ENCODE assay signal across 18 cellular contexts in genomic region chr9:102049586-102050246, GRCh38.
DNase-seq lines count a peak whose midpoint lies in the region; ATAC-seq and TF ChIP-seq lines count a peak whose summit lies in the region.
"Had no signal": no experiment of that assay in that cellular context is flagged by ENCODE, and none has a peak within 500 bp of the region (broad histone marks: within the 10 kb centered on the region; RNA-seq: fewer than 3 reads in every experiment).

No MANE protein-coding gene starts in this region.

- H3K9me3 ChIP-seq in KOPT-K1 (ENCODE audit: insufficient read depth, low read length, poor library complexity, severe bottlenecking) (no peaks in the 10 kb centered on the region), osteoblast (ENCODE audit: low read depth, low read length) (peaks cover 2% of the 10 kb centered on the region)
- H3K9me3 ChIP-seq: sigmoid colon, upper lobe of right lung had no signal

- no peak overlapping the region for H3K4me2 ChIP-seq in osteoblast (ENCODE audit: insufficient read depth, low read length)
- H3K4me2 ChIP-seq: GM23338 had no signal

- no peak for TF ChIP-seq CTCF in MCF 10A (IDR thresholded peaks at IDR 0.05; ENCODE audit: unreplicated experiment)
- TF ChIP-seq CTCF in osteoblast (IDR thresholded peaks at IDR 0.05; ENCODE audit: extremely low read depth, low read depth, low read length) = no peak
- TF ChIP-seq CTCF in glutamatergic neuron (IDR thresholded peaks at IDR 0.05; ENCODE audit: partially characterized antibody, unreplicated experiment) = no peak
- TF ChIP-seq CTCF in natural killer cell (IDR thresholded peaks at IDR 0.05) = no peak

- H3K27me3 ChIP-seq in osteoblast (ENCODE audit: insufficient read depth, low read length) = no peaks in the 10 kb centered on the region
- H3K27me3 ChIP-seq: sigmoid colon, upper lobe of right lung had no signal

- H3K36me3 ChIP-seq in KOPT-K1 (ENCODE audit: insufficient read depth, low read length) (no peaks in the 10 kb centered on the region), osteoblast (ENCODE audit: insufficient read depth, low read length) (no peaks in the 10 kb centered on the region)
- H3K36me3 ChIP-seq: sigmoid colon, upper lobe of right lung, WERI-Rb-1 had no signal

- H3K4me3 Mint-ChIP-seq in MCF 10A (ENCODE audit: unreplicated experiment) (peak overlapping the region; percentile 64), glutamatergic neuron (ENCODE audit: unreplicated experiment) (no peak overlapping the region), natural killer cell (no peak overlapping the region)
- H3K4me3 Mint-ChIP-seq: GM23338 had no signal

- no TSS peak for BruUV-seq in MCF 10A (replicated peaks; lab: Mats Ljungman, UMichigan)

- H3K27ac Mint-ChIP-seq in MCF 10A (ENCODE audit: low read depth, unreplicated experiment) = peak overlapping the region; percentile 86
- H3K27ac Mint-ChIP-seq in glutamatergic neuron (ENCODE audit: unreplicated experiment) = no peak overlapping the region
- no peak overlapping the region for H3K27ac Mint-ChIP-seq in natural killer cell
- H3K27ac Mint-ChIP-seq: GM23338 had no signal

- H3K4me1 ChIP-seq in osteoblast (ENCODE audit: insufficient read depth, low read length) = no peaks in the 10 kb centered on the region
- H3K4me1 ChIP-seq: sigmoid colon, upper lobe of right lung had no signal

- H3K79me2 ChIP-seq in osteoblast (ENCODE audit: insufficient read depth, low read length) = no peaks in the 10 kb centered on the region

- no peaks in the 10 kb centered on the region for H4K20me1 ChIP-seq in osteoblast (ENCODE audit: insufficient read depth, low read length)

- no peaks in the 10 kb centered on the region for H3K9me3 Mint-ChIP-seq in MCF 10A (ENCODE audit: unreplicated experiment)
- no peaks in the 10 kb centered on the region for H3K9me3 Mint-ChIP-seq in glutamatergic neuron (ENCODE audit: unreplicated experiment)
- H3K9me3 Mint-ChIP-seq in natural killer cell = peaks cover 21 to 27% of the 10 kb centered on the region in 2 donors

- peak; percentile 49 for ATAC-seq in GM18867 (IDR thresholded peaks at IDR 0.05; ENCODE audit: unreplicated experiment)
- ATAC-seq in natural killer cell = no peak
- ATAC-seq: GM23338, upper lobe of right lung had no signal

- CTCF ChIA-PET in MCF 10A (lab: Yijun Ruan, JAX) = interaction anchor here (0.6 kb wide), 1 partner anchor 283 kb away, joined by 3 read pairs; no protein-coding TSS in a partner anchor

- peaks cover 20% of the 10 kb centered on the region for H3K4me1 Mint-ChIP-seq in MCF 10A (ENCODE audit: insufficient read depth, unreplicated experiment)
- no peaks in the 10 kb centered on the region for H3K4me1 Mint-ChIP-seq in glutamatergic neuron (ENCODE audit: low read depth, unreplicated experiment)
- H3K4me1 Mint-ChIP-seq in natural killer cell = no peaks in the 10 kb centered on the region
- H3K4me1 Mint-ChIP-seq: GM23338 had no signal

- intact Hi-C loops in MCF 10A (cut with micrococcal nuclease) = no loop called here
- intact Hi-C loops in natural killer cell (cut with micrococcal nuclease) = no loop called here

- peak overlapping the region; percentile 61 for H3K27ac ChIP-seq in KOPT-K1 (ENCODE audit: low read depth, low read length, poor library complexity, severe bottlenecking)
- no peak overlapping the region for H3K27ac ChIP-seq in osteoblast (ENCODE audit: low read depth, low read length)
- H3K27ac ChIP-seq: sigmoid colon, SK-N-MC, upper lobe of right lung, WERI-Rb-1 had no signal

- DNase-seq in A172 (ENCODE audit: low spot score) (peak; percentile 22), MCF 10A (ENCODE audit: unreplicated experiment) (peak; percentile 13), osteoblast (ENCODE audit: insufficient read length, low spot score, missing footprints) (no peak), glutamatergic neuron (no peak), natural killer cell (no peak)
- DNase-seq in activated CD4-positive, alpha-beta T cell treated with anti-CD3 and anti-CD28 coated beads for 48 hours = no peak
- DNase-seq: amniotic stem cell; mesendoderm; NCI-H1436; NCI-H510A; sigmoid colon; stimulated activated CD4-positive, alpha-beta T cell treated with anti-CD3 and anti-CD28 coated beads, Interleukin-2, amount 100 ng/mL, for 48 hours; upper lobe of right lung; WERI-Rb-1 had no signal

- H3K36me3 Mint-ChIP-seq in MCF 10A (ENCODE audit: insufficient read depth, unreplicated experiment) = no peaks in the 10 kb centered on the region
- H3K36me3 Mint-ChIP-seq in glutamatergic neuron (ENCODE audit: unreplicated experiment) = no peaks in the 10 kb centered on the region
- H3K36me3 Mint-ChIP-seq in natural killer cell = no peaks in the 10 kb centered on the region

- POLR2A ChIA-PET in MCF 10A (lab: Yijun Ruan, JAX) = interaction anchor here (0.5 to 1.1 kb wide), 2 partner anchors 21 to 257 kb away, joined by 3 read pairs; no protein-coding TSS in a partner anchor

- H2AFZ ChIP-seq in osteoblast (ENCODE audit: low read length) = no peak overlapping the region
- H2AFZ ChIP-seq: GM23338 had no signal

- no peak overlapping the region for H3K4me3 ChIP-seq in osteoblast (ENCODE audit: insufficient read depth, low read length)
- H3K4me3 ChIP-seq: GM23338, sigmoid colon, SK-N-MC, upper lobe of right lung had no signal

- no peaks in the 10 kb centered on the region for H3K27me3 Mint-ChIP-seq in MCF 10A (ENCODE audit: insufficient read depth, unreplicated experiment)
- peaks cover 4% of the 10 kb centered on the region for H3K27me3 Mint-ChIP-seq in glutamatergic neuron (ENCODE audit: unreplicated experiment)
- H3K27me3 Mint-ChIP-seq in natural killer cell (ENCODE audit: low read depth in 2 of 2) = no peaks in the 10 kb centered on the region

Comparison
In these comparisons a context has a peak if more than half of its experiments do, and no peak if none do; other contexts are left out.
1. DNase-seq: peak in A172 (single experiment) and MCF 10A (single experiment); none in osteoblast (single experiment), glutamatergic neuron (single experiment), activated CD4-positive, alpha-beta T cell treated with anti-CD3 and anti-CD28 coated beads for 48 hours (single experiment) and natural killer cell (single experiment).